7 cellular contexts compared by ENCODE assay signal in genomic region chr1:160582976-160583375, GRCh38. TPM values are rescaled to one million over a fixed set of nuclear protein-coding genes. Genes with fewer than 3 reads are reported as not detected.
"Had no signal": no experiment of that assay in that cellular context is flagged by ENCODE, and none has a peak within 500 bp of the region (broad histone marks: within the 10 kb centered on the region; RNA-seq: fewer than 3 reads in every experiment).

No MANE protein-coding gene starts in this region.

RNA-seq across cellular contexts. Expression of gene CD84, which starts 3.7 kb away (rescaled TPM):
- total RNA-seq: kidney epithelial cell, mesothelial cell of epicardium, progenitor cell of endocrine pancreas, pulmonary artery endothelial cell, renal cortical epithelial cell, smooth muscle cell had no signal
- polyA plus RNA-seq: neural cell, smooth muscle cell had no signal

RNA-seq across cellular contexts. Expression of gene SLAMF6, which starts 59.9 kb away (rescaled TPM):
- total RNA-seq: kidney epithelial cell, mesothelial cell of epicardium, progenitor cell of endocrine pancreas, pulmonary artery endothelial cell, renal cortical epithelial cell, smooth muscle cell had no signal
- polyA plus RNA-seq: neural cell, smooth muscle cell had no signal
